Comparison of ENCODE assay signal across 1 cellular context in genomic region chr4:42446823-42447222, GRCh38.
TF ChIP-seq lines count a peak whose summit lies in the region.

No MANE protein-coding gene starts in this region.

TF ChIP-seq in HEK293, 187 proteins besides CTCF, POLR2A, EP300 and RAD21 (continued from another document):
- no peak for TF ChIP-seq HIC1 (tag by site-specific recombination; IDR thresholded peaks at IDR 0.05)
- 0 out of 2 replicates have a peak, but pooled peaks have one; percentile 29 for TF ChIP-seq ZBTB44 (tag by site-specific recombination; IDR thresholded peaks at IDR 0.05)
- no peak for TF ChIP-seq ZNF791 (tag by site-specific recombination; IDR thresholded peaks at IDR 0.05)
